Comparison of ENCODE assay signal across 10 cellular contexts in genomic region chr11:34680918-34681554, GRCh38.
A peak's percentile ranks its signal among the peaks of the same experiment; 100 is the strongest.
DNase-seq lines count a peak whose midpoint lies in the region; ATAC-seq, FAIRE-seq and TF ChIP-seq lines count a peak whose summit lies in the region.
"Had no signal": no experiment of that assay in that cellular context is flagged by ENCODE, and none has a peak within 500 bp of the region (broad histone marks: within the 10 kb centered on the region; RNA-seq: fewer than 3 reads in every experiment).

No MANE protein-coding gene starts in this region.

- BruUV-seq in Calu3 (replicated peaks; lab: Mats Ljungman, UMichigan) (no TSS peak), K562 (replicated peaks; lab: Mats Ljungman, UMichigan) (no TSS peak)

- no peaks in the 10 kb centered on the region for H3K79me2 ChIP-seq in K562 (ENCODE audit: control insufficient read depth, insufficient read depth, low read length)

- H3K9me3 ChIP-seq in K562 (replicated peaks; ENCODE audit: control insufficient read depth, insufficient read depth, low read depth, low read length): no peaks in the 10 kb centered on the region
- H3K9me3 ChIP-seq in left lung: no peaks in the 10 kb centered on the region
- H3K9me3 ChIP-seq in SJCRH30 (replicated peaks): no peaks in the 10 kb centered on the region

- H3K27ac Mint-ChIP-seq in Calu3 (ENCODE audit: unreplicated experiment): peak overlapping the region; percentile 99

- no peak overlapping the region for H3K27ac ChIP-seq in K562 (ENCODE audit: extremely low read depth, low read depth, low read length)
- no peak overlapping the region for H3K27ac ChIP-seq in left lung
- no peak overlapping the region for H3K27ac ChIP-seq in SJCRH30

- intact Hi-C loops in Calu3 (cut with micrococcal nuclease; ENCODE audit: unreplicated experiment) (no loop called here), K562 (cut with micrococcal nuclease) (no loop called here), left lung (cut with DNase I) (no loop called here)

- WGBS in K562 (ENCODE audit: insufficient coverage, low coverage, missing lambda C conversion rate): 58% methylated on average over 5 of the region's 5 CpGs

- peak overlapping the region; percentile 52 for H3K4me3 Mint-ChIP-seq in Calu3 (ENCODE audit: low read depth, unreplicated experiment)

- H3K36me3 ChIP-seq in K562 (ENCODE audit: control insufficient read depth, insufficient read depth, low read length): no peaks in the 10 kb centered on the region
- H3K36me3 ChIP-seq in left lung: no peaks in the 10 kb centered on the region
- no peaks in the 10 kb centered on the region for H3K36me3 ChIP-seq in SJCRH30

- no peak for TF ChIP-seq POLR2A in K562 (conservative IDR thresholded peaks at IDR 0.05)

- ATAC-seq in K562: no peak
- peak; percentile 87 for ATAC-seq in left lung
- ATAC-seq in GM18861 (IDR thresholded peaks at IDR 0.05; ENCODE audit: unreplicated experiment): no peak
- ATAC-seq: activated CD4-positive, CD25-positive, alpha-beta regulatory T cell treated with anti-CD3 and anti-CD28 coated beads, Interleukin-2, amount 50 U/mL, for 24 hours had no signal

- peaks cover 22% of the 10 kb centered on the region for H3K36me3 Mint-ChIP-seq in Calu3 (ENCODE audit: insufficient read depth, unreplicated experiment)

- TF ChIP-seq CTCF in Calu3 (IDR thresholded peaks at IDR 0.05; ENCODE audit: unreplicated experiment) (no peak), K562 (IDR thresholded peaks at IDR 0.05 in 2 of 3, conservative IDR thresholded peaks at IDR 0.05 in 1 of 3; ENCODE audit: insufficient read depth in 2 of 3, low read depth in 1 of 3, low read length in 3 of 3) (no peak), left lung (IDR thresholded peaks at IDR 0.05) (no peak)

- H4K20me1 ChIP-seq in K562 (replicated peaks; ENCODE audit: control insufficient read depth, insufficient read depth, low read length): no peaks in the 10 kb centered on the region

- no peaks in the 10 kb centered on the region for H3K9me1 ChIP-seq in K562 (ENCODE audit: control insufficient read depth, insufficient read depth, low read length)

- H3K4me3 ChIP-seq in K562: no peak overlapping the region
- no peak overlapping the region for H3K4me3 ChIP-seq in left lung
- H3K4me3 ChIP-seq in SJCRH30: no peak overlapping the region

- H3K9ac ChIP-seq in K562 (ENCODE audit: insufficient read depth in 1 of 2, low read depth in 2 of 2, low read length in 2 of 2): no peak overlapping the region

- no peak for TF ChIP-seq EP300 in K562 (IDR thresholded peaks at IDR 0.05; ENCODE audit: low read length)

- CTCF ChIA-PET in Calu3 (lab: Charles Lee): interaction anchor here (0.6 to 0.9 kb wide), 2 partner anchors 80 to 507 kb away, joined by 3 to 4 read pairs; no protein-coding TSS in a partner anchor
- CTCF ChIA-PET in K562 (lab: Yijun Ruan, JAX; ENCODE audit: low intra/inter-chr PET ratio): no interaction called here

- H3K4me1 ChIP-seq in K562 (replicated peaks in 1 of 2; ENCODE audit: control insufficient read depth in 2 of 2, insufficient read depth in 2 of 2, low read length in 2 of 2) (no peaks in the 10 kb centered on the region; a peak in 3 of 5 replicates), left lung (no peaks in the 10 kb centered on the region), SJCRH30 (peaks cover 9% of the 10 kb centered on the region)

- H2AFZ ChIP-seq in K562 (ENCODE audit: low read depth, low read length): 0 out of 2 replicates have a peak overlapping the region, but pooled peaks have one; percentile 2

- H3K4me2 ChIP-seq in K562 (ENCODE audit: insufficient read depth, low read length): no peak overlapping the region

- no peaks in the 10 kb centered on the region for H3K9me3 Mint-ChIP-seq in Calu3 (ENCODE audit: low read depth, unreplicated experiment)

- no peaks in the 10 kb centered on the region for H3K27me3 ChIP-seq in K562 (ENCODE audit: control insufficient read depth in 2 of 2, insufficient read depth in 2 of 2, low read length in 2 of 2)
- H3K27me3 ChIP-seq in left lung: no peaks in the 10 kb centered on the region
- H3K27me3 ChIP-seq in SJCRH30: no peaks in the 10 kb centered on the region

- in situ Hi-C loops in K562 (cut with MboI): no loop called here

- POLR2A ChIA-PET in K562 (lab: Yijun Ruan, JAX): interaction anchor here (0.9 to 1.5 kb wide), 2 partner anchors 12 to 16 kb away, joined by 3 to 4 read pairs; no protein-coding TSS in a partner anchor

- peaks cover 32% of the 10 kb centered on the region for H3K4me1 Mint-ChIP-seq in Calu3 (ENCODE audit: low read depth, unreplicated experiment)

- no peak for TF ChIP-seq RAD21 in K562 (CRISPR knock-in tag; conservative IDR thresholded peaks at IDR 0.05 in 1 of 2, IDR thresholded peaks at IDR 0.05 in 1 of 2)

- H3K27me3 Mint-ChIP-seq in Calu3 (ENCODE audit: unreplicated experiment): no peaks in the 10 kb centered on the region

- FAIRE-seq in K562 (lab: Jason Lieb, UNC): no peak
- FAIRE-seq: G401.6 had no signal

- DNase-seq in Calu3 (peak; percentile 71), M059J (ENCODE audit: low read depth) (peak; percentile 99), K562 (ENCODE audit: extremely low read depth in 1 of 4, low spot score in 3 of 4) (no peak), left lung (no peak), globus pallidus (ENCODE audit: low spot score) (no peak), SJCRH30 (no peak), T-helper 1 cell (no peak)

TF ChIP-seq in K562, 482 proteins besides CTCF, POLR2A, EP300 and RAD21:
- TF ChIP-seq E2F1 (CRISPR knock-in tag; IDR thresholded peaks at IDR 0.05) (no peak), CREM (IDR thresholded peaks at IDR 0.05; ENCODE audit: low read depth) (no peak), ATF3 (IDR thresholded peaks at IDR 0.05) (peak; percentile 55; the same call in 1 of the 2 replicates), ATF3 (CRISPR knock-in tag; conservative IDR thresholded peaks at IDR 0.05) (no peak), ZNF12 (CRISPR knock-in tag; IDR thresholded peaks at IDR 0.05) (no peak), FOSL1 (tag; conservative IDR thresholded peaks at IDR 0.05) (peak; percentile 92), USF1 (CRISPR knock-in tag; IDR thresholded peaks at IDR 0.05) (no peak), EGR1 (conservative IDR thresholded peaks at IDR 0.05) (no peak), CSDE1 (IDR thresholded peaks at IDR 0.05) (no peak), EZH2 (IDR thresholded peaks at IDR 0.05; ENCODE audit: borderline replicate concordance, low read depth, low read length) (no peak), JUND (IDR thresholded peaks at IDR 0.05; ENCODE audit: borderline replicate concordance, low read depth, low read length) (peak; percentile 25; the same call in 1 of the 2 replicates), JUND (tag; IDR thresholded peaks at IDR 0.05; ENCODE audit: borderline replicate concordance, low read depth, low read length) (no peak), FOXJ2 (tag; IDR thresholded peaks at IDR 0.05) (no peak), RFX1 (IDR thresholded peaks at IDR 0.05) (peak; percentile 41; the same call in 1 of the 2 replicates), ZNF274 (IDR thresholded peaks at IDR 0.05; ENCODE audit: borderline replicate concordance, low read depth, low read length) (no peak), STAT5B (CRISPR knock-in tag; IDR thresholded peaks at IDR 0.05) (no peak), GABPB1 (CRISPR knock-in tag; IDR thresholded peaks at IDR 0.05) (no peak), NEUROD1 (IDR thresholded peaks at IDR 0.05; ENCODE audit: borderline replicate concordance, low read depth, low read length, partially characterized antibody) (no peak), ATF6 (CRISPR knock-in tag; IDR thresholded peaks at IDR 0.05) (no peak)

Comparison
In these comparisons a context has a peak if more than half of its experiments do, and no peak if none do; other contexts are left out.
1. DNase-seq: peak in Calu3 (single experiment) and M059J (single experiment); none in K562 (0 of 4), left lung (0 of 2), globus pallidus (single experiment), SJCRH30 (0 of 2) and T-helper 1 cell (0 of 5).